In genomic region chr16:69348222-69348621, GRCh38 we compare ENCODE assay signal across 2 cellular contexts.
TF ChIP-seq lines count a peak whose summit lies in the region.

No MANE protein-coding gene starts in this region.

TF ChIP-seq in HEK293, 187 proteins besides CTCF, POLR2A, EP300 and RAD21:
- TF ChIP-seq GLIS1 (tag by site-specific recombination; IDR thresholded peaks at IDR 0.05) (peak; percentile 32), ZNF175 (tag by site-specific recombination; IDR thresholded peaks at IDR 0.05) (no peak), ZNF549 (tag by site-specific recombination; IDR thresholded peaks at IDR 0.05) (no peak), ZNF416 (tag by site-specific recombination; IDR thresholded peaks at IDR 0.05) (no peak)
TF ChIP-seq in HEK293: peak in this region for 1.

TF ChIP-seq in K562, 482 proteins besides CTCF, POLR2A, EP300 and RAD21:
- TF ChIP-seq HLTF (IDR thresholded peaks at IDR 0.05) (no peak), SIN3A (IDR thresholded peaks at IDR 0.05; ENCODE audit: borderline replicate concordance in 2 of 2, control insufficient read depth in 1 of 2, low read depth in 2 of 2, low read length in 2 of 2) (no peak), JUND (IDR thresholded peaks at IDR 0.05; ENCODE audit: borderline replicate concordance, low read depth, low read length) (peak; percentile 33; the same call in 1 of the 2 replicates), JUND (tag; IDR thresholded peaks at IDR 0.05; ENCODE audit: borderline replicate concordance, low read depth, low read length) (no peak), FOSL1 (tag; conservative IDR thresholded peaks at IDR 0.05) (0 out of 2 replicates have a peak, but pooled peaks have one; percentile 36), ZNF3 (CRISPR knock-in tag; IDR thresholded peaks at IDR 0.05) (no peak), HMGN3 (IDR thresholded peaks at IDR 0.05; ENCODE audit: borderline replicate concordance, extremely low read depth, insufficient read length, low read depth, low read length) (no peak), NFIC (IDR thresholded peaks at IDR 0.05) (no peak), VEZF1 (CRISPR knock-in tag; IDR thresholded peaks at IDR 0.05) (peak; percentile 33; the same call in 1 of the 2 replicates), ZKSCAN8 (CRISPR knock-in tag; IDR thresholded peaks at IDR 0.05) (no peak), KDM5B (IDR thresholded peaks at IDR 0.05; ENCODE audit: insufficient replicate concordance, low read depth, low read length) (no peak)
